Comparison of ENCODE assay signal across 8 cellular contexts in the genomic region with DNA sequence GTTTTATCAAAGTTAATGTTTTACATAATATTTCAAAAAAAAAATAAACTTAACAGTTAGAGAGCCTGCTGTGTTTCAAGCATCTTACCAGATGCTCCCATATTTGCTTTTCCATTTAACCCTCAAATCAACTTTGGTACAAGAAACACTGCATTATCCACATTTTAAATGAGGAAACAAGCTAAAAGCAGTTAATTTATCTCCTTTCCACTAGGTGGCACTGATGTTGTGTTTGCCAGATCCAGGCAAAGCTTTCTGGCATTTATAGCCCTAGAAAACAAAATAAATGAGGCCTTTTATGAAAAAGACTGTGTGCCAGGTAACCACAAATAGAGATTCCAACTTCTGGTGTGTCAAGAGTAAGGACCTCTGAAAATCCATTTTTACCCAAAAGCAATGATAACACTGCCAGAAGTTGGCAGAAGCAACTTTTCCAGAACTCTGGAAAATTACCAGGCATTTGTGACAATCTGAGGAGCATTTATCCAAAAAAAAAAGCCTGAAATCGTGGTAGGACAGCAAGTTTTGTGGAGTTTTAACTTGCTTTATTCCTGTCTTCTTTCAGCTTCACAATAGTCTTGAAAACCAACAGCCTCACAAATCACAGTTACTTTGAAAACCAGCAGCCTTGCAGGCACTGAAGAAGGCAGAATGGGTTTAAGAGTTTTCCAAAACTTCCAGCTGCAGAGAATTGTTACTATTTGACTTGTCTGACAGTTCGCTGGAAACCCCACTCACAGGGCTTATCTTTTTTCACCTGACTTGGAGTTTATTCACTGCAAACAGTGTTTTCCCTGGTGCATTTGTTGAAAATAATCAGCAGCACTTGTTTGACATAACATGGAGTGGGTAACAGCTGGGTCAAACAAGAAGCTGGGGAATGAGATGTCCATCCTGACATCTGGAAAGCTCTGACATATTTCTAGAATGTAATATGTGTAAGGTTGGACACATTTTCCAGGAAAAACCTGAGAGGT. TPM values are rescaled to one million over a fixed set of nuclear protein-coding genes. Genes with fewer than 3 reads are reported as not detected.
DNase-seq lines count a peak whose midpoint lies in the region; ATAC-seq, FAIRE-seq and TF ChIP-seq lines count a peak whose summit lies in the region.

No MANE protein-coding gene starts in this region.

- no peaks in the 10 kb centered on the region for H3K9me3 ChIP-seq in ascending aorta
- H3K9me3 ChIP-seq in thyroid gland, result no peaks in the 10 kb centered on the region

- TF ChIP-seq POLR2A in GM12892 (IDR thresholded peaks at IDR 0.05; ENCODE audit: low read depth, low read length) (no peak), thyroid gland (IDR thresholded peaks at IDR 0.05) (no peak)

- FAIRE-seq in GM12892 (lab: Jason Lieb, UNC), result peak; percentile 84

- H3K4me1 ChIP-seq in ascending aorta (peaks cover 0 to 2% of the 10 kb centered on the region in 2 donors), thyroid gland (no peaks in the 10 kb centered on the region)

- intact Hi-C loops in ascending aorta (cut with DNase I), result loop anchor here (2.0 kb wide), 1 partner anchor 286 kb away; no protein-coding TSS in a partner anchor
- intact Hi-C loops in thyroid gland (cut with DNase I), result no loop called here

- 44 to 48% methylated on average over 2 of the region's 2 CpGs for WGBS in thyroid gland, 2 donors

- H3K27me3 ChIP-seq in ascending aorta, result no peaks in the 10 kb centered on the region
- no peaks in the 10 kb centered on the region for H3K27me3 ChIP-seq in thyroid gland

- DNase-seq in Ammon's horn (ENCODE audit: low spot score) (peak; percentile 65), GM12892 (ENCODE audit: insufficient read length) (no peak), NCI-H2227 treated with DMSO at 0.1 percent for 48 hours (lab: John Stamatoyannopoulos, UW) (peak; percentile 10), ascending aorta (ENCODE audit: low spot score in 2 of 2) (no peak), iPS-NIHi7 (ENCODE audit: extremely low spot score) (peak; percentile 43), thyroid gland (peak in 1 of 2 donors; percentile 6)
- no peak for DNase-seq in activated T-cell treated with anti-CD3 and anti-CD28 coated beads, Interleukin-2, amount 50 U/mL, for 48 hours

- H3K27ac ChIP-seq in ascending aorta (peak overlapping the region in 1 of 2 donors; percentile 23), thyroid gland (no peak overlapping the region)

- no peak for ATAC-seq in HG03139 (IDR thresholded peaks at IDR 0.05; ENCODE audit: unreplicated experiment)

- TF ChIP-seq CTCF in ascending aorta (IDR thresholded peaks at IDR 0.05) (peak; percentile 33 to 76 (median 65)), thyroid gland (IDR thresholded peaks at IDR 0.05) (peak; percentile 33 to 73 (median 62))

- H3K4me3 ChIP-seq in ascending aorta (no peak overlapping the region), thyroid gland (replicated peaks in 1 of 3) (no peak overlapping the region)

- H3K36me3 ChIP-seq in ascending aorta (no peaks in the 10 kb centered on the region), thyroid gland (no peaks in the 10 kb centered on the region)

RNA-seq across cellular contexts. Expression of gene FAM162A, which starts 9.2 kb away (rescaled TPM):
- 202 TPM for polyA plus RNA-seq in GM12892 (2012; ENCODE audit: missing spikeins)
- 17.1 TPM for total RNA-seq in ascending aorta
- 10 to 100 TPM; 32.0 to 41.0 (median 34.5) TPM for total RNA-seq in thyroid gland

RNA-seq across cellular contexts. Expression of gene MIX23, which starts 10.1 kb away (rescaled TPM):
- polyA plus RNA-seq in GM12892 (2012; ENCODE audit: missing spikeins), result 75.8 TPM
- total RNA-seq in ascending aorta (not detected), thyroid gland (10 to 100 TPM; 20.6 to 25.1 (median 23.3) TPM)

RNA-seq across cellular contexts. Expression of gene WDR5B, which starts 22.7 kb away (rescaled TPM):
- polyA plus RNA-seq in GM12892 (2012; ENCODE audit: missing spikeins), result 3.2 TPM
- 1.8 TPM for total RNA-seq in ascending aorta
- 10 to 100 TPM in 1 of 4 donors, 1 to 10 TPM in 3; 8.6 to 10.7 (median 9.3) TPM for total RNA-seq in thyroid gland

Comparison
In these comparisons a context has a peak if more than half of its experiments do, and no peak if none do; other contexts are left out.
1. DNase-seq: peak in Ammon's horn (single experiment), NCI-H2227 treated with DMSO at 0.1 percent for 48 hours (single experiment) and iPS-NIHi7 (single experiment); none in GM12892 (single experiment), ascending aorta (0 of 2) and activated T-cell treated with anti-CD3 and anti-CD28 coated beads, Interleukin-2, amount 50 U/mL, for 48 hours (0 of 2).
2. RNA of gene MIX23, which starts 10.1 kb away (total RNA-seq): 20.6 to 25.1 TPM in thyroid gland; not detected in ascending aorta (single experiment); every median in the first group is over 10 times any median in the second.